Comparison of ENCODE assay signal across 24 cellular contexts in the genomic region with DNA sequence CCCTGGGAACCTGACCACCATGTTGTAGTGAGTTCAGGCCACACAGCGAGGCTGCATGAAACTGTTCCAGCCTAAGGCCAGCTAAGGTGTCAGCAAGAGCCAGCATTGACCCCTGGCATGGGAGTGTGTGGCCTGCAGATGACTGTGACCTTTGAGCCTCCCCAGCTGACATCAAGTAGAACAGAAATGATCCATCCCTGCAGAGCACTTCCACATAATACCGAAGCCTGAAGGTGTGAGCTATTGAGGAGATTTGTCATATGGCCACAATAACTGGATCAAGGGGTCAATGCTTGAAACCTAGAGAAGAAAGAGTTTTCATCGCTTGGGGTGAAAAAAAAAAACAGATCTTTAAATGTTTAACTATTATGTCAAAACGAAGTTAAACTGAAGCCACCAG.
DNase-seq lines count a peak whose midpoint lies in the region; ATAC-seq, FAIRE-seq and TF ChIP-seq lines count a peak whose summit lies in the region.
"Had no signal": no experiment of that assay in that cellular context is flagged by ENCODE, and none has a peak within 500 bp of the region (broad histone marks: within the 10 kb centered on the region; RNA-seq: fewer than 3 reads in every experiment).

No MANE protein-coding gene starts in this region.

- H3K27me3 Mint-ChIP-seq in H9 (ENCODE audit: low read depth): peaks cover 6% of the 10 kb centered on the region; the same call in 1 of the 2 replicates
- H3K27me3 Mint-ChIP-seq: CD4-positive, alpha-beta T cell had no signal

- H4K5ac ChIP-seq in H9 (ENCODE audit: insufficient read length, low read depth, low read length) (no peak overlapping the region), H1 (ENCODE audit: insufficient read length, low read depth, low read length) (peak overlapping the region; percentile 2)

- BruUV-seq in HepG2 (replicated peaks; lab: Mats Ljungman, UMichigan): no TSS peak

- no peak overlapping the region for H2AK5ac ChIP-seq in H9 (ENCODE audit: insufficient read length, low read length)
- H2AK5ac ChIP-seq in H1 (ENCODE audit: low read depth, low read length): peak overlapping the region; percentile 94; the same call in 1 of the 2 replicates

- TF ChIP-seq POLR2A in H1 (IDR thresholded peaks at IDR 0.05; ENCODE audit: control extremely low read depth in 1 of 2, low read depth in 2 of 2, low read length in 2 of 2) (no peak), HepG2 (IDR thresholded peaks at IDR 0.05; ENCODE audit: insufficient read depth in 1 of 2, low read depth in 2 of 2, low read length in 2 of 2) (no peak), gastrocnemius medialis (IDR thresholded peaks at IDR 0.05) (no peak)

- FAIRE-seq in H1 (lab: Jason Lieb, UNC) (peak; percentile 28), HepG2 (lab: Jason Lieb, UNC) (no peak)
- FAIRE-seq: A549, GM12891, GM18507 had no signal

- H3K14ac ChIP-seq in H9 (ENCODE audit: insufficient read depth, low read length) (no peak overlapping the region), H1 (ENCODE audit: insufficient read length) (no peak overlapping the region)

- H4K20me1 ChIP-seq in H9 (ENCODE audit: control insufficient read depth, insufficient read depth, insufficient read length) (no peaks in the 10 kb centered on the region), H1 (replicated peaks in 1 of 2; ENCODE audit: control insufficient read depth in 1 of 2, insufficient read depth in 2 of 2, low read length in 2 of 2) (no peaks in the 10 kb centered on the region), HepG2 (ENCODE audit: insufficient read depth, low read length) (no peaks in the 10 kb centered on the region)
- H4K20me1 ChIP-seq: BLaER1 treated with 17β-estradiol and CSF1 and Interleukin-3, amounts not matched to agents 10 nM and 100 nM had no signal

- no peak overlapping the region for H3K4me2 ChIP-seq in H9 (ENCODE audit: insufficient read depth, insufficient read length, low read length)
- H3K4me2 ChIP-seq in H1 (ENCODE audit: insufficient read depth in 1 of 2, low read depth in 2 of 2, low read length in 2 of 2): no peak overlapping the region
- H3K4me2 ChIP-seq in HepG2 (ENCODE audit: low read depth, low read length): no peak overlapping the region
- H3K4me2 ChIP-seq: A549 had no signal

- intact Hi-C loops in HepG2 (cut with micrococcal nuclease; ENCODE audit: unreplicated experiment) (no loop called here), gastrocnemius medialis (cut with DNase I; ENCODE audit: low total_unique reads) (no loop called here)

- H2BK12ac ChIP-seq in H9 (ENCODE audit: insufficient read length, low read depth, low read length) (peak overlapping the region; percentile 57), H1 (ENCODE audit: low read depth, low read length) (peak overlapping the region; percentile 85; the same call in 1 of the 2 replicates)

- POLR2A ChIA-PET in H1 (lab: Charles Lee; ENCODE audit: partially characterized antibody): interaction anchor here (0.7 kb wide), 1 partner anchor 189 kb away, joined by 3 read pairs; no protein-coding TSS in a partner anchor
- POLR2A ChIA-PET in HepG2 (lab: Yijun Ruan, JAX): no interaction called here

- no peak overlapping the region for H3K56ac ChIP-seq in H9 (ENCODE audit: insufficient read length, low read depth, low read length)
- no peak overlapping the region for H3K56ac ChIP-seq in H1 (replicated peaks; ENCODE audit: insufficient read length, low read depth, low read length)

- ATAC-seq in HepG2: no peak
- no peak for ATAC-seq in gastrocnemius medialis
- ATAC-seq: A549, HCT116 had no signal

- no CpG with 5 or more reads among the region's 4 CpGs for WGBS in H9 (ENCODE audit: extremely low coverage, insufficient read length, low lambda C conversion rate)
- WGBS in H1 (ENCODE audit: extremely low coverage in 1 of 2, insufficient coverage in 1 of 2, insufficient read length in 1 of 2, insufficient replicate concordance in 2 of 2, low coverage in 1 of 2, low lambda C conversion rate in 2 of 2, missing lambda C conversion rate in 1 of 2), 2 experiments: 88% methylated on average over 4 of the region's 4 CpGs; no CpG with 5 or more reads in 1 of the 2 experiments
- under 1% methylated on average over 4 of the region's 4 CpGs for WGBS in HepG2 (ENCODE audit: low lambda C conversion rate)

- H3K27me3 ChIP-seq in H9 (ENCODE audit: insufficient read depth, low read length): no peaks in the 10 kb centered on the region
- H3K27me3 ChIP-seq in H1 (replicated peaks in 1 of 4; ENCODE audit: control insufficient read depth in 3 of 4, extremely low read depth in 1 of 4, insufficient read depth in 3 of 4, low read length in 3 of 4): no peaks in the 10 kb centered on the region; a peak in 1 of 7 replicates
- no peaks in the 10 kb centered on the region for H3K27me3 ChIP-seq in HepG2 (ENCODE audit: control insufficient read depth in 1 of 2, insufficient read depth in 2 of 2, low read length in 2 of 2)
- no peaks in the 10 kb centered on the region for H3K27me3 ChIP-seq in gastrocnemius medialis
- H3K27me3 ChIP-seq: BE2C; BLaER1 treated with 17β-estradiol and CSF1 and Interleukin-3, amounts not matched to agents 10 nM and 100 nM had no signal

- no peak for TF ChIP-seq RAD21 in H1 (IDR thresholded peaks at IDR 0.05 in 1 of 2, conservative IDR thresholded peaks at IDR 0.05 in 1 of 2; ENCODE audit: low read depth in 2 of 2, low read length in 2 of 2)
- TF ChIP-seq RAD21 in HepG2 (CRISPR knock-in tag; IDR thresholded peaks at IDR 0.05): no peak

- H2AFZ ChIP-seq in H9 (ENCODE audit: low read length) (no peak overlapping the region), H1 (ENCODE audit: low read length) (no peak overlapping the region), HepG2 (ENCODE audit: low read length) (no peak overlapping the region)

- H3K23ac ChIP-seq in H9 (ENCODE audit: insufficient read length, low read depth, low read length): no peak overlapping the region
- no peak overlapping the region for H3K23ac ChIP-seq in H1 (ENCODE audit: insufficient read length)

- TF ChIP-seq CTCF in H9 (conservative IDR thresholded peaks at IDR 0.05) (no peak), H1 (IDR thresholded peaks at IDR 0.05; ENCODE audit: control extremely low read depth in 1 of 3, insufficient read depth in 1 of 3, low read depth in 1 of 3, low read length in 3 of 3) (no peak), HepG2 (CRISPR knock-in tag; IDR thresholded peaks at IDR 0.05) (no peak), gastrocnemius medialis (IDR thresholded peaks at IDR 0.05 in 4 of 5, conservative IDR thresholded peaks at IDR 0.05 in 1 of 5) (no peak)

- no peaks in the 10 kb centered on the region for H3K79me1 ChIP-seq in H9 (ENCODE audit: insufficient read depth, low read depth, low read length, poor library complexity, severe bottlenecking)
- no peaks in the 10 kb centered on the region for H3K79me1 ChIP-seq in H1 (ENCODE audit: low read depth, low read length)

- H3K9ac ChIP-seq in H9 (ENCODE audit: extremely low read depth, insufficient read length, low read length) (no peak overlapping the region), H1 (replicated peaks in 1 of 4; ENCODE audit: extremely low read depth in 1 of 4, low read depth in 3 of 4, low read length in 3 of 4) (no peak overlapping the region), HepG2 (ENCODE audit: insufficient read depth, low read depth, low read length) (no peak overlapping the region)
- H3K9ac ChIP-seq: BLaER1 treated with 17β-estradiol and CSF1 and Interleukin-3, amounts not matched to agents 10 nM and 100 nM had no signal

- CTCF ChIA-PET in H1 (lab: Charles Lee; ENCODE audit: partially characterized antibody): no interaction called here
- CTCF ChIA-PET in HepG2 (lab: Yijun Ruan, JAX; ENCODE audit: low intra/inter-chr PET ratio, low total read pairs): no interaction called here

- H3K27ac Mint-ChIP-seq in H9: no peak overlapping the region; a peak in 1 of 7 replicates
- H3K27ac Mint-ChIP-seq: CD14-positive monocyte; CD4-positive, alpha-beta T cell; CD8-positive, alpha-beta memory T cell had no signal

- H3K4me1 ChIP-seq in H9 (ENCODE audit: insufficient read depth, low read length): peaks cover 6% of the 10 kb centered on the region; the same call in 1 of the 2 replicates
- peaks cover 0 to 19% (median 9%) of the 10 kb centered on the region in 4 experiments; a peak in 6 of 7 replicates for H3K4me1 ChIP-seq in H1 (replicated peaks in 1 of 4; ENCODE audit: control insufficient read depth in 3 of 4, insufficient read depth in 4 of 4, low read length in 3 of 4)
- H3K4me1 ChIP-seq in HepG2 (ENCODE audit: insufficient read depth, low read length): no peaks in the 10 kb centered on the region
- H3K4me1 ChIP-seq in gastrocnemius medialis: peaks cover 0 to 10% of the 10 kb centered on the region in 2 donors
- H3K4me1 ChIP-seq: A549, BE2C had no signal

- no peak overlapping the region for H4K8ac ChIP-seq in H9 (replicated peaks; ENCODE audit: insufficient read length, low read depth, low read length)
- H4K8ac ChIP-seq in H1 (ENCODE audit: extremely low read depth, insufficient read depth, low read length): no peak overlapping the region

- TF ChIP-seq EP300 in H1 (IDR thresholded peaks at IDR 0.05; ENCODE audit: borderline replicate concordance in 1 of 2, low read depth in 2 of 2, low read length in 2 of 2): no peak
- no peak for TF ChIP-seq EP300 in HepG2 (IDR thresholded peaks at IDR 0.05; ENCODE audit: low read depth in 2 of 2, low read length in 2 of 2)
- TF ChIP-seq EP300 in HepG2 (CRISPR knock-in tag; IDR thresholded peaks at IDR 0.05; ENCODE audit: borderline replicate concordance): no peak

- in situ Hi-C loops in HepG2 (cut with HindIII; ENCODE audit: extremely low pct_ligation_motif_present, low pct_unique_long_range_greater_than_20kb): no loop called here
- in situ Hi-C loops in KBM-7 (cut with MboI; ENCODE audit: low pct_unique_long_range_greater_than_20kb, low sequenced_read_pairs): no loop called here
- in situ Hi-C loops in gastrocnemius medialis (cut with MboI; ENCODE audit: low sequenced_read_pairs in 4 of 4): no loop called here

- peaks cover 0 to 16% (median 0%) of the 10 kb centered on the region in 3 experiments; a peak in 3 of 7 replicates for H3K36me3 Mint-ChIP-seq in H9 (ENCODE audit: insufficient read depth in 1 of 3, low read depth in 3 of 3)
- H3K36me3 Mint-ChIP-seq: CD14-positive monocyte; CD8-positive, alpha-beta memory T cell had no signal

- no peaks in the 10 kb centered on the region for H3K23me2 ChIP-seq in H9 (ENCODE audit: insufficient read length, low read depth, low read length, poor library complexity, severe bottlenecking)
- no peaks in the 10 kb centered on the region for H3K23me2 ChIP-seq in H1 (ENCODE audit: low read depth, low read length)

- no peak overlapping the region for H3T11ph ChIP-seq in H9 (ENCODE audit: low read length)

- no peak overlapping the region for H2BK20ac ChIP-seq in H9 (ENCODE audit: low read depth, low read length, poor library complexity, severe bottlenecking)
- H2BK20ac ChIP-seq in H1 (ENCODE audit: low read length): peak overlapping the region; percentile 44

- peaks cover 43 to 52% of the 10 kb centered on the region in 2 experiments for H3K4me1 Mint-ChIP-seq in H9
- H3K4me1 Mint-ChIP-seq: CD14-positive monocyte; CD8-positive, alpha-beta memory T cell had no signal

- H2BK120ac ChIP-seq in H9 (ENCODE audit: low read depth, low read length, poor library complexity, severe bottlenecking) (no peak overlapping the region), H1 (replicated peaks; ENCODE audit: low read depth, low read length) (peak overlapping the region; percentile 85)

- no peak overlapping the region for H3K4me3 ChIP-seq in H1 (ENCODE audit: extremely low read depth in 1 of 4, insufficient read depth in 2 of 4, low read depth in 3 of 4, low read length in 4 of 4)
- no peak overlapping the region for H3K4me3 ChIP-seq in HepG2 (replicated peaks in 1 of 3; ENCODE audit: insufficient read depth in 1 of 3, low read depth in 2 of 3, low read length in 3 of 3)
- H3K4me3 ChIP-seq in gastrocnemius medialis: no peak overlapping the region
- H3K4me3 ChIP-seq: A549; BLaER1 treated with 17β-estradiol and CSF1 and Interleukin-3, amounts not matched to agents 10 nM and 100 nM had no signal

- H3K4ac ChIP-seq in H9 (ENCODE audit: low read depth, low read length) (no peak overlapping the region), H1 (replicated peaks; ENCODE audit: insufficient read length, low read depth, low read length) (no peak overlapping the region)

- H2BK15ac ChIP-seq in H9 (ENCODE audit: low read depth, low read length): no peak overlapping the region
- H2BK15ac ChIP-seq in H1 (ENCODE audit: low read length): peak overlapping the region; percentile 36; the same call in 1 of the 2 replicates

- H3K18ac ChIP-seq in H9 (ENCODE audit: insufficient read length, low read depth, low read length) (no peak overlapping the region), H1 (ENCODE audit: extremely low read depth, low read length) (peak overlapping the region; percentile 65)

- H3K9me3 Mint-ChIP-seq in H9: peaks cover 9 to 13% of the 10 kb centered on the region in 2 experiments

- no peak overlapping the region for H3K4me3 Mint-ChIP-seq in H9
- H3K4me3 Mint-ChIP-seq: CD14-positive monocyte; CD4-positive, alpha-beta T cell; CD8-positive, alpha-beta memory T cell had no signal

- no peak overlapping the region for H3K27ac ChIP-seq in H9 (ENCODE audit: insufficient read length, low read depth, low read length)
- no peak overlapping the region for H3K27ac ChIP-seq in H1 (ENCODE audit: low read depth, low read length)
- H3K27ac ChIP-seq in HepG2 (ENCODE audit: extremely low read length, insufficient read depth, low read length): no peak overlapping the region
- no peak overlapping the region for H3K27ac ChIP-seq in gastrocnemius medialis
- H3K27ac ChIP-seq: A549 had no signal

- H4K91ac ChIP-seq in H9 (ENCODE audit: insufficient read length, low read depth, low read length): no peak overlapping the region
- peak overlapping the region; percentile 97 for H4K91ac ChIP-seq in H1 (replicated peaks; ENCODE audit: insufficient read length, low read length)

- H2BK5ac ChIP-seq in H9 (ENCODE audit: insufficient read length, low read length): no peak overlapping the region
- peak overlapping the region; percentile 66; the same call in 1 of the 2 replicates for H2BK5ac ChIP-seq in H1 (ENCODE audit: low read depth, low read length)

- no peaks in the 10 kb centered on the region for H3K9me3 ChIP-seq in H9 (ENCODE audit: control insufficient read depth, low read depth, low read length)
- H3K9me3 ChIP-seq in H1 (ENCODE audit: insufficient read depth in 2 of 2, low read depth in 1 of 2, low read length in 1 of 2): no peaks in the 10 kb centered on the region
- H3K9me3 ChIP-seq in HepG2 (ENCODE audit: low read length): peaks cover 38% of the 10 kb centered on the region
- no peaks in the 10 kb centered on the region for H3K9me3 ChIP-seq in gastrocnemius medialis
- H3K9me3 ChIP-seq: A549; BE2C; BLaER1 treated with 17β-estradiol and CSF1 and Interleukin-3, amounts not matched to agents 10 nM and 100 nM had no signal

- no peaks in the 10 kb centered on the region for H3K79me2 ChIP-seq in H9 (ENCODE audit: insufficient read depth, low read length)
- no peaks in the 10 kb centered on the region for H3K79me2 ChIP-seq in H1 (ENCODE audit: control insufficient read depth in 1 of 2, insufficient read depth in 2 of 2, low read length in 2 of 2)
- no peaks in the 10 kb centered on the region for H3K79me2 ChIP-seq in HepG2 (ENCODE audit: insufficient read depth, low read length)

- H3K36me3 ChIP-seq in H1 (ENCODE audit: control insufficient read depth in 2 of 4, insufficient read depth in 4 of 4, low read length in 3 of 4) (no peaks in the 10 kb centered on the region), HepG2 (replicated peaks in 1 of 2; ENCODE audit: control insufficient read depth in 1 of 2, insufficient read depth in 2 of 2, low read length in 2 of 2) (no peaks in the 10 kb centered on the region), gastrocnemius medialis (no peaks in the 10 kb centered on the region)
- H3K36me3 ChIP-seq: BE2C; BLaER1 treated with 17β-estradiol and CSF1 and Interleukin-3, amounts not matched to agents 10 nM and 100 nM had no signal

- DNase-seq in H9 (no peak), H1 (ENCODE audit: low read depth in 1 of 2, low spot score in 2 of 2) (no peak), HepG2 (ENCODE audit: low spot score) (no peak), NCI-H524 treated with DMSO at 0.1 percent for 48 hours (lab: John Stamatoyannopoulos, UW) (no peak), KBM-7 (no peak), iPS-NIHi11 (ENCODE audit: low spot score) (no peak), gastrocnemius medialis (no peak)
- DNase-seq: 8988T; ACHN; AML-193; BE2C; CD4-positive, alpha-beta T cell; CD8-positive, alpha-beta memory T cell; DMS53; DMS79 treated with DMSO at 0.1 percent for 48 hours; GF-D8; GOT3; H7 had no signal
